In the genomic region with DNA sequence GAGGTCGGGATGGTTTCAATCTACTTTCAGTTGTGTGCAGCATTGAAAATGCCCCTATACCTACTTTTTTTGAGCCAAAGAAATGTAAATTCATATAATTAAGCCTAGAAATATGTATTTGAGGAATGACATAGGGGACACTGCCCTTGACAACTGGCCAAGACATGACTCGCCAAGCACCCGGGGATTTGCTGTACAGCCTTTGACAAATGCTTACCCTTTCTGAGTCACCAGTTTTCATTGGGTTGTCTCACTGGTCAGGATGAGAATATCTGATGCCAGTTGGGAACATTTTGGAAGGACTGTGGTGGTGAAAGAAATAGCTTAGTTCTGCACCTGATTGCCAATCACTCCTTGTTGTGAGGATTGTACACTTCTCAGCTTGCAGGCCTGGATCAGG, we compare ENCODE assay signal across 15 cellular contexts.
DNase-seq lines count a peak whose midpoint lies in the region; ATAC-seq, FAIRE-seq and TF ChIP-seq lines count a peak whose summit lies in the region.
"Had no signal": no experiment of that assay in that cellular context is flagged by ENCODE, and none has a peak within 500 bp of the region (broad histone marks: within the 10 kb centered on the region; RNA-seq: fewer than 3 reads in every experiment).

No MANE protein-coding gene starts in this region.

- dilution Hi-C loops in endothelial cell of umbilical vein (cut with MboI; ENCODE audit: extremely low pct_ligation_motif_present, low sequenced_read_pairs), result no loop called here

- no peaks in the 10 kb centered on the region for H3K9me3 Mint-ChIP-seq in osteocyte (ENCODE audit: unreplicated experiment)
- H3K9me3 Mint-ChIP-seq in activated T-helper 2 cell treated with anti-CD3 and anti-CD28 coated beads, Interferon-gamma antibody, Interleukin-2, Interleukin-4, amounts not matched to agents 10 μg/mL and 5 μg/mL and 100 μg/mL, durations not matched to agents 14 hours and 24 hours and 36 hours, result no peaks in the 10 kb centered on the region
- H3K9me3 Mint-ChIP-seq: H9 had no signal

- no peaks in the 10 kb centered on the region for H3K27me3 ChIP-seq in BLaER1
- H3K27me3 ChIP-seq in PC-3 (ENCODE audit: low read length), result no peaks in the 10 kb centered on the region
- H3K27me3 ChIP-seq in endothelial cell of umbilical vein (ENCODE audit: control insufficient read depth in 2 of 2, insufficient read depth in 2 of 2, low read length in 2 of 2), result peaks cover 2 to 5% of the 10 kb centered on the region in 2 experiments

- H3K4me1 Mint-ChIP-seq in osteocyte (ENCODE audit: unreplicated experiment), result peaks cover 59% of the 10 kb centered on the region
- H3K4me1 Mint-ChIP-seq in activated T-helper 2 cell treated with anti-CD3 and anti-CD28 coated beads, Interferon-gamma antibody, Interleukin-2, Interleukin-4, amounts not matched to agents 10 μg/mL and 5 μg/mL and 100 μg/mL, durations not matched to agents 14 hours and 24 hours and 36 hours (ENCODE audit: low read depth), result peaks cover 11% of the 10 kb centered on the region

- H3K9me2 ChIP-seq in PC-3 (replicated peaks; ENCODE audit: low read length), result no peaks in the 10 kb centered on the region

- H3K4me1 ChIP-seq in BLaER1, result peaks cover 57% of the 10 kb centered on the region
- H3K4me1 ChIP-seq in PC-3 (ENCODE audit: insufficient read depth, low read length), result peaks cover 53% of the 10 kb centered on the region
- peaks cover 28% of the 10 kb centered on the region for H3K4me1 ChIP-seq in endothelial cell of umbilical vein (ENCODE audit: control insufficient read depth, extremely low read depth, insufficient read depth, low read length)

- CTCF ChIA-PET in PC-3 (lab: Charles Lee) (interaction anchor here (0.6 to 2.1 kb wide), 2 partner anchors 170 to 185 kb away, joined by 3 to 25 read pairs; no protein-coding TSS in a partner anchor), endothelial cell of umbilical vein (lab: Charles Lee) (interaction anchor here (0.9 to 3.2 kb wide), 21 partner anchors 8 to 914 kb away, joined by 3 to 43 read pairs (median 6); no protein-coding TSS in a partner anchor)

- H3K27ac Mint-ChIP-seq in osteocyte (ENCODE audit: unreplicated experiment), result peak overlapping the region; percentile 99
- H3K27ac Mint-ChIP-seq in activated T-helper 2 cell treated with anti-CD3 and anti-CD28 coated beads, Interferon-gamma antibody, Interleukin-2, Interleukin-4, amounts not matched to agents 10 μg/mL and 5 μg/mL and 100 μg/mL, durations not matched to agents 14 hours and 24 hours and 36 hours, result no peak overlapping the region
- H3K27ac Mint-ChIP-seq: activated CD8-positive, alpha-beta memory T cell treated with anti-CD3 and anti-CD28 coated beads, Interleukin-2, amount 10 ng/mL, durations not matched to agents 7 days and 5 days; activated naive CD8-positive, alpha-beta T cell; CD4-positive, alpha-beta memory T cell; H9 had no signal

- TF ChIP-seq POLR2A in endothelial cell of umbilical vein (IDR thresholded peaks at IDR 0.05; ENCODE audit: low read depth, low read length), result no peak

- H3K36me3 ChIP-seq in BLaER1 (no peaks in the 10 kb centered on the region), PC-3 (ENCODE audit: low read depth, low read length) (no peaks in the 10 kb centered on the region), endothelial cell of umbilical vein (ENCODE audit: control insufficient read depth in 2 of 2, extremely low read depth in 1 of 2, insufficient read depth in 2 of 2, low read length in 2 of 2) (no peaks in the 10 kb centered on the region)

- no peaks in the 10 kb centered on the region for H3K79me2 ChIP-seq in PC-3 (ENCODE audit: low read length)
- H3K79me2 ChIP-seq in endothelial cell of umbilical vein (ENCODE audit: control insufficient read depth, insufficient read depth, low read length), result no peaks in the 10 kb centered on the region

- POLR2A ChIA-PET in PC-3 (lab: Charles Lee; ENCODE audit: unreplicated experiment), result no interaction called here
- POLR2A ChIA-PET in endothelial cell of umbilical vein (lab: Charles Lee), result no interaction called here

- DNase-seq in PC-3, result peak; percentile 91
- peak; percentile 34 for DNase-seq in endothelial cell of umbilical vein (ENCODE audit: low read depth, low spot score)
- no peak for DNase-seq in osteocyte (ENCODE audit: extremely low spot score, unreplicated experiment)
- no peak for DNase-seq in stimulated activated CD4-positive, alpha-beta T cell treated with anti-CD3 and anti-CD28 coated beads, Interleukin-1b, Interleukin-23, amount 100 ng/mL, for 48 hours
- no peak for DNase-seq in activated T-helper 2 cell treated with anti-CD3 and anti-CD28 coated beads, Interferon-gamma antibody, Interleukin-2, Interleukin-4, amounts not matched to agents 10 μg/mL and 5 μg/mL and 100 μg/mL, durations not matched to agents 14 hours and 24 hours and 36 hours (ENCODE audit: low spot score)
- DNase-seq: activated CD8-positive, alpha-beta memory T cell treated with anti-CD3 and anti-CD28 coated beads, Interleukin-2, amount 10 ng/mL, durations not matched to agents 7 days and 5 days; CD4-positive, alpha-beta memory T cell; effector CD4-positive, alpha-beta T cell; H9; T-helper 9 cell had no signal

- H3K4me3 Mint-ChIP-seq in osteocyte (ENCODE audit: unreplicated experiment), result peak overlapping the region; percentile 15
- H3K4me3 Mint-ChIP-seq in activated T-helper 2 cell treated with anti-CD3 and anti-CD28 coated beads, Interferon-gamma antibody, Interleukin-2, Interleukin-4, amounts not matched to agents 10 μg/mL and 5 μg/mL and 100 μg/mL, durations not matched to agents 14 hours and 24 hours and 36 hours (ENCODE audit: low read depth), result no peak overlapping the region
- H3K4me3 Mint-ChIP-seq: activated CD8-positive, alpha-beta memory T cell treated with anti-CD3 and anti-CD28 coated beads, Interleukin-2, amount 10 ng/mL, durations not matched to agents 7 days and 5 days; activated naive CD8-positive, alpha-beta T cell; H9 had no signal

- BruUV-seq in PC-3 (replicated peaks; lab: Mats Ljungman, UMichigan) (no TSS peak), endothelial cell of umbilical vein (replicated peaks; lab: Mats Ljungman, UMichigan) (no TSS peak)

- H3K27me3 Mint-ChIP-seq in osteocyte (ENCODE audit: unreplicated experiment), result no peaks in the 10 kb centered on the region
- H3K27me3 Mint-ChIP-seq in activated T-helper 2 cell treated with anti-CD3 and anti-CD28 coated beads, Interferon-gamma antibody, Interleukin-2, Interleukin-4, amounts not matched to agents 10 μg/mL and 5 μg/mL and 100 μg/mL, durations not matched to agents 14 hours and 24 hours and 36 hours (ENCODE audit: low read depth), result peaks cover 45% of the 10 kb centered on the region
- H3K27me3 Mint-ChIP-seq: activated naive CD8-positive, alpha-beta T cell had no signal

- TF ChIP-seq CTCF in PC-3 (conservative IDR thresholded peaks at IDR 0.05; ENCODE audit: low read depth, low read length) (no peak), endothelial cell of umbilical vein (IDR thresholded peaks at IDR 0.05; ENCODE audit: extremely low read depth in 1 of 2, insufficient read depth in 1 of 2, low read depth in 1 of 2, low read length in 2 of 2) (no peak), osteocyte (IDR thresholded peaks at IDR 0.05) (no peak)

- H3K9ac ChIP-seq in BLaER1 (peak overlapping the region; percentile 38; the same call in 1 of the 2 replicates), PC-3 (ENCODE audit: low read length) (peak overlapping the region; percentile 68), endothelial cell of umbilical vein (replicated peaks; ENCODE audit: extremely low read depth, insufficient read depth, low read length) (no peak overlapping the region)

- H3K9me3 ChIP-seq in BLaER1 (no peaks in the 10 kb centered on the region), PC-3 (ENCODE audit: low read length) (no peaks in the 10 kb centered on the region), endothelial cell of umbilical vein (replicated peaks; ENCODE audit: control insufficient read depth, insufficient read depth, low read length) (no peaks in the 10 kb centered on the region)

- peak overlapping the region; percentile 71 for H3K4me2 ChIP-seq in BLaER1
- H3K4me2 ChIP-seq in PC-3 (ENCODE audit: low read length), result peak overlapping the region; percentile 81
- no peak overlapping the region for H3K4me2 ChIP-seq in endothelial cell of umbilical vein (ENCODE audit: insufficient read depth, low read length)

- H4K20me1 ChIP-seq in BLaER1, result no peaks in the 10 kb centered on the region
- no peaks in the 10 kb centered on the region for H4K20me1 ChIP-seq in PC-3 (ENCODE audit: low read length)
- no peaks in the 10 kb centered on the region for H4K20me1 ChIP-seq in endothelial cell of umbilical vein (replicated peaks; ENCODE audit: control insufficient read depth, extremely low read depth, insufficient read depth, low read length)

- H3K36me3 Mint-ChIP-seq in osteocyte (ENCODE audit: unreplicated experiment), result no peaks in the 10 kb centered on the region
- no peaks in the 10 kb centered on the region for H3K36me3 Mint-ChIP-seq in activated T-helper 2 cell treated with anti-CD3 and anti-CD28 coated beads, Interferon-gamma antibody, Interleukin-2, Interleukin-4, amounts not matched to agents 10 μg/mL and 5 μg/mL and 100 μg/mL, durations not matched to agents 14 hours and 24 hours and 36 hours (ENCODE audit: low read depth)
- H3K36me3 Mint-ChIP-seq: activated CD8-positive, alpha-beta memory T cell treated with anti-CD3 and anti-CD28 coated beads, Interleukin-2, amount 10 ng/mL, durations not matched to agents 7 days and 5 days; activated naive CD8-positive, alpha-beta T cell; CD4-positive, alpha-beta memory T cell had no signal

- peak; percentile 8 for FAIRE-seq in endothelial cell of umbilical vein (lab: Jason Lieb, UNC)

- H2AFZ ChIP-seq in PC-3 (ENCODE audit: low read length), result 0 out of 2 replicates have a peak overlapping the region, but pooled peaks have one; percentile 70
- no peak overlapping the region for H2AFZ ChIP-seq in endothelial cell of umbilical vein (ENCODE audit: low read depth, low read length)

- H3K27ac ChIP-seq in BLaER1, result no peak overlapping the region
- peak overlapping the region; percentile 84 for H3K27ac ChIP-seq in PC-3 (ENCODE audit: low read length)
- H3K27ac ChIP-seq in endothelial cell of umbilical vein (ENCODE audit: insufficient read depth, low read depth, low read length), result no peak overlapping the region

- H3K9me1 ChIP-seq in endothelial cell of umbilical vein (replicated peaks; ENCODE audit: control insufficient read depth, extremely low read depth, insufficient read depth, low read length), result no peaks in the 10 kb centered on the region

- H3F3A ChIP-seq in PC-3 (ENCODE audit: low read length, unreplicated experiment), result no peaks in the 10 kb centered on the region

- intact Hi-C loops in PC-3 (cut with micrococcal nuclease) (loop anchor here (1.0 to 10.0 kb wide), 5 partner anchors 60 to 911 kb away; partner anchors contain the start of gene TCF7L2), endothelial cell of umbilical vein (cut with micrococcal nuclease) (loop anchor here (10.0 kb wide), 3 partner anchors 521 to 941 kb away; partner anchors contain the start of genes VTI1A and ZDHHC6)
- intact Hi-C loops in activated T-helper 2 cell treated with anti-CD3 and anti-CD28 coated beads, Interferon-gamma antibody, Interleukin-2, Interleukin-4, amounts not matched to agents 10 μg/mL and 5 μg/mL and 100 μg/mL, durations not matched to agents 14 hours and 24 hours and 36 hours (cut with micrococcal nuclease), result loop anchor here (5.0 to 10.0 kb wide), 2 partner anchors 664 to 901 kb away; no protein-coding TSS in a partner anchor

- H3K4me3 ChIP-seq in BLaER1, result no peak overlapping the region
- H3K4me3 ChIP-seq in PC-3 (ENCODE audit: low read length), result peak overlapping the region; percentile 47
- no peak overlapping the region for H3K4me3 ChIP-seq in endothelial cell of umbilical vein (replicated peaks in 1 of 3; ENCODE audit: insufficient read depth in 1 of 3, low read depth in 1 of 3, low read length in 3 of 3)
- H3K4me3 ChIP-seq: skin epidermis had no signal

- ATAC-seq in PC-3, result peak; percentile 75
- no peak for ATAC-seq in HG03196 (IDR thresholded peaks at IDR 0.05; ENCODE audit: unreplicated experiment)
- no peak for ATAC-seq in HG03432 (IDR thresholded peaks at IDR 0.05; ENCODE audit: unreplicated experiment)
- ATAC-seq: activated CD8-positive, alpha-beta memory T cell treated with anti-CD3 and anti-CD28 coated beads, Interleukin-2, amount 10 ng/mL, durations not matched to agents 7 days and 5 days had no signal

Comparison
In these comparisons a context has a peak if more than half of its experiments do, and no peak if none do; other contexts are left out.
1. DNase-seq: peak in PC-3 (single experiment) and endothelial cell of umbilical vein (single experiment); none in osteocyte (single experiment), stimulated activated CD4-positive, alpha-beta T cell treated with anti-CD3 and anti-CD28 coated beads, Interleukin-1b, Interleukin-23, amount 100 ng/mL, for 48 hours (single experiment) and activated T-helper 2 cell treated with anti-CD3 and anti-CD28 coated beads, Interferon-gamma antibody, Interleukin-2, Interleukin-4, amounts not matched to agents 10 μg/mL and 5 μg/mL and 100 μg/mL, durations not matched to agents 14 hours and 24 hours and 36 hours (single experiment).